ENCODE assay signal across 14 cellular contexts in the genomic region with DNA sequence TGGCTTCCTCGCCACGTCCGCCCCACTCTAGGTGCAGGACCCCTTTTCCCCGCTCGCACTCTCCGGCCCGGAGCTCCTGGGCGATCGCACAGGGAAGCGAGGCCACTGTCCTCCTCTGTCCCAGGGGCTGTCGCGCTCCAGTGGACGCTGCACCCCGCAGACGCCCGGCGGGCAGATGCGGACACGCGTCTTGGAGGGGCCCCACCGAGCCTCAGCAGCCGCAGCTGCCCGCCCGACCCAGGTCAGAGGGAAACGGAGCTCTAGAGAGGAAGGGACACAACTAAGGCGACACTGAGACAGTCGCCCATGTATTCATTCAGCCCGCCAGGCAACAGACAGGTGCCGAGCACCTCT. TPM values are rescaled to one million over a fixed set of nuclear protein-coding genes. Genes with fewer than 3 reads are reported as not detected.
DNase-seq lines count a peak whose midpoint lies in the region; ATAC-seq and TF ChIP-seq lines count a peak whose summit lies in the region.
"Had no signal": no experiment of that assay in that cellular context is flagged by ENCODE, and none has a peak within 500 bp of the region (broad histone marks: within the 10 kb centered on the region; RNA-seq: fewer than 3 reads in every experiment).

No MANE protein-coding gene starts in this region.

- no peak overlapping the region for H3K23ac ChIP-seq in mesendoderm (ENCODE audit: low read length)

- H3K36me3 ChIP-seq in heart left ventricle (no peaks in the 10 kb centered on the region), mesendoderm (ENCODE audit: control insufficient read depth, insufficient read depth, low read length) (no peaks in the 10 kb centered on the region)
- H3K36me3 ChIP-seq: left lung had no signal

- H4K5ac ChIP-seq in mesendoderm (ENCODE audit: low read length), result no peak overlapping the region

- peak in 2 of 4 donors; percentile 22 to 27 for ATAC-seq in heart left ventricle
- no peak for ATAC-seq in Right ventricle myocardium superior (ENCODE audit: poor library complexity)

- H3K27ac ChIP-seq in heart left ventricle (no peak overlapping the region), mesendoderm (ENCODE audit: low read depth, low read length) (no peak overlapping the region)
- H3K27ac ChIP-seq: epithelial cell of prostate, left lung had no signal

- TF ChIP-seq CTCF in heart left ventricle (IDR thresholded peaks at IDR 0.05), result no peak
- no peak for TF ChIP-seq CTCF in chondrocyte (IDR thresholded peaks at IDR 0.05)
- no peak for TF ChIP-seq CTCF in type B pancreatic cell (conservative IDR thresholded peaks at IDR 0.05)

- H3K27me3 ChIP-seq in heart left ventricle (peaks cover 8 to 54% (median 29%) of the 10 kb centered on the region in 9 donors), mesendoderm (ENCODE audit: insufficient read depth, low read length, poor library complexity) (no peaks in the 10 kb centered on the region)

- H3K79me1 ChIP-seq in mesendoderm (ENCODE audit: low read length), result no peaks in the 10 kb centered on the region

- H3K18ac ChIP-seq in mesendoderm (ENCODE audit: low read length), result no peak overlapping the region

- no peak overlapping the region for H2BK15ac ChIP-seq in mesendoderm (replicated peaks; ENCODE audit: low read depth)

- H3K27ac Mint-ChIP-seq in chondrocyte (ENCODE audit: unreplicated experiment), result no peak overlapping the region
- H3K27ac Mint-ChIP-seq in type B pancreatic cell, result no peak overlapping the region
- H3K27ac Mint-ChIP-seq: CD4-positive, CD25-positive, alpha-beta regulatory T cell had no signal

- peaks cover 0 to 21% (median 2%) of the 10 kb centered on the region in 12 donors for H3K9me3 ChIP-seq in heart left ventricle
- H3K9me3 ChIP-seq: left lung had no signal

- no peak overlapping the region for H2BK120ac ChIP-seq in mesendoderm (ENCODE audit: low read depth, low read length)

- intact Hi-C loops in heart left ventricle (cut with DNase I) (loop anchor here in 2 of 10 donors (5.0 kb wide), 1 partner anchor 43 kb away; a partner anchor contains a TSS), Right ventricle myocardium superior (cut with DNase I) (no loop called here)

- DNase-seq in heart left ventricle, result no peak
- no peak for DNase-seq in Right ventricle myocardium superior
- no peak for DNase-seq in chondrocyte (ENCODE audit: low spot score)
- DNase-seq in mesendoderm, result peak; percentile 16
- no peak for DNase-seq in type B pancreatic cell (ENCODE audit: extremely low spot score, unreplicated experiment)
- no peak for DNase-seq in RPMI8226
- no peak for DNase-seq in stimulated activated CD8-positive, alpha-beta memory T cell treated with anti-CD3 and anti-CD28 coated beads, Interleukin-4, amount 100 ng/mL, for 48 hours
- no peak for DNase-seq in C1 segment of cervical spinal cord (lab: John Stamatoyannopoulos, UW)
- DNase-seq: activated gamma-delta T cell; CD4-positive, CD25-positive, alpha-beta regulatory T cell; left lung; NCI-H2081 treated with DMSO at 0.1 percent for 48 hours; small intestine had no signal

- H3K4me2 ChIP-seq in mesendoderm (ENCODE audit: low read length), result peak overlapping the region; percentile 65

- H4K8ac ChIP-seq in mesendoderm (ENCODE audit: low read depth, low read length), result no peak overlapping the region

- H3K9ac ChIP-seq in mesendoderm (ENCODE audit: low read length), result peak overlapping the region; percentile 72

- peaks cover 0 to 23% (median 9%) of the 10 kb centered on the region in 12 donors for H3K4me1 ChIP-seq in heart left ventricle
- no peaks in the 10 kb centered on the region for H3K4me1 ChIP-seq in mesendoderm (ENCODE audit: control insufficient read depth, low read depth, low read length)

- H2AK5ac ChIP-seq in mesendoderm (ENCODE audit: low read length), result no peak overlapping the region

- H3K36me3 Mint-ChIP-seq in chondrocyte (ENCODE audit: low read depth), result peaks cover 2% of the 10 kb centered on the region
- no peaks in the 10 kb centered on the region for H3K36me3 Mint-ChIP-seq in type B pancreatic cell
- H3K36me3 Mint-ChIP-seq: CD4-positive, CD25-positive, alpha-beta regulatory T cell had no signal

- WGBS in heart left ventricle, 4 donors, result 5 to 14% (median 9%) methylated on average over 26 to 29 of the region's 29 CpGs
- WGBS in mesendoderm (ENCODE audit: extremely low coverage, insufficient coverage, low lambda C conversion rate), result no CpG with 5 or more reads among the region's 29 CpGs

- H3K79me2 ChIP-seq in mesendoderm (ENCODE audit: control insufficient read depth, insufficient read depth, low read length), result no peaks in the 10 kb centered on the region

- no peak for TF ChIP-seq POLR2A in heart left ventricle (IDR thresholded peaks at IDR 0.05)

- H3K4ac ChIP-seq in mesendoderm (ENCODE audit: low read depth, low read length), result no peak overlapping the region

- H2BK5ac ChIP-seq in mesendoderm (ENCODE audit: low read length), result no peak overlapping the region

- H3K56ac ChIP-seq in mesendoderm (ENCODE audit: low read length), result peak overlapping the region; percentile 84

- H3K9me3 Mint-ChIP-seq in chondrocyte (ENCODE audit: low read depth) (peaks cover 14% of the 10 kb centered on the region), type B pancreatic cell (peaks cover 19% of the 10 kb centered on the region)

- H3K4me1 Mint-ChIP-seq in chondrocyte (ENCODE audit: low read depth) (peaks cover 21% of the 10 kb centered on the region), type B pancreatic cell (ENCODE audit: unreplicated experiment) (peaks cover 8% of the 10 kb centered on the region)

- H3K27me3 Mint-ChIP-seq in chondrocyte (ENCODE audit: low read depth), result peaks cover 45% of the 10 kb centered on the region
- peaks cover 78% of the 10 kb centered on the region for H3K27me3 Mint-ChIP-seq in type B pancreatic cell

- H3K4me3 ChIP-seq in heart left ventricle, result peak overlapping the region in 11 of 12 donors; percentile 20 to 49 (median 44)
- peak overlapping the region; percentile 36 for H3K4me3 ChIP-seq in mesendoderm (ENCODE audit: low read length)

- peak overlapping the region; percentile 71 for H3K4me3 Mint-ChIP-seq in chondrocyte (ENCODE audit: unreplicated experiment)
- peak overlapping the region; percentile 78 for H3K4me3 Mint-ChIP-seq in type B pancreatic cell

RNA-seq across cellular contexts. Expression of a gene that starts 0.7 kb away (rescaled TPM):
- under 1 TPM in 1 of 9 donors, not detected in 8; 0.72 TPM for total RNA-seq in heart left ventricle
- under 1 TPM in 1 of 2 donors, not detected in 1; 0.06 TPM for polyA plus RNA-seq in heart left ventricle
- not detected for total RNA-seq in Right ventricle myocardium superior
- 1.1 to 1.5 TPM in 2 of 3 replicates, not detected in the other for total RNA-seq in chondrocyte
- polyA plus RNA-seq in mesendoderm (2013, experiment 1 of 2), result 0.35 TPM
- polyA plus RNA-seq in mesendoderm (2013, experiment 2 of 2), result 0.25 TPM
- total RNA-seq in type B pancreatic cell (ENCODE audit: low replicate concordance), result 2.2 and 2.9 TPM in 2 replicates
- total RNA-seq: CD4-positive, CD25-positive, alpha-beta regulatory T cell had no signal
- polyA plus RNA-seq: CD4-positive, CD25-positive, alpha-beta regulatory T cell had no signal

RNA-seq across cellular contexts. Expression of a gene that starts 42.0 kb away (rescaled TPM):
- total RNA-seq in heart left ventricle, result 10 to 100 TPM in 8 of 9 donors, 1 to 10 TPM in 1; 9.5 to 77.8 (median 24.9) TPM
- 10 to 100 TPM; 12.1 to 38.3 TPM for polyA plus RNA-seq in heart left ventricle
- 16.6 TPM for total RNA-seq in Right ventricle myocardium superior
- 0.36 to 0.40 TPM in 2 of 3 replicates, not detected in the other for total RNA-seq in chondrocyte
- polyA plus RNA-seq in mesendoderm (2013, experiment 1 of 2), result 0.04 TPM
- polyA plus RNA-seq in mesendoderm (2013, experiment 2 of 2), result 0.08 TPM
- total RNA-seq in type B pancreatic cell (ENCODE audit: low replicate concordance), result 2.1 and 7.8 TPM in 2 replicates
